Comparison of ENCODE assay signal across 8 cellular contexts in genomic region chr12:100141666-100141997, GRCh38. TPM values are rescaled to one million over a fixed set of nuclear protein-coding genes. Genes with fewer than 3 reads are reported as not detected.
A peak's percentile ranks its signal among the peaks of the same experiment; 100 is the strongest.
DNase-seq lines count a peak whose midpoint lies in the region; ATAC-seq, FAIRE-seq and TF ChIP-seq lines count a peak whose summit lies in the region.

No MANE protein-coding gene starts in this region.

- peak; percentile 67 to 68 for ATAC-seq in A549
- ATAC-seq in GM18517 (IDR thresholded peaks at IDR 0.05; ENCODE audit: unreplicated experiment) = peak; percentile 30
- ATAC-seq in HG03060 (IDR thresholded peaks at IDR 0.05; ENCODE audit: low read depth, unreplicated experiment) = peak; percentile 27
- ATAC-seq in stimulated activated effector memory CD8-positive, alpha-beta T cell treated with anti-CD3 and anti-CD28 coated beads, Interleukin-12 subunit alpha, Interleukin-12 subunit beta, amount 100 ng/mL, for 72 hours = peak; percentile 84

- H3K36me3 Mint-ChIP-seq in stimulated activated effector memory CD8-positive, alpha-beta T cell treated with anti-CD3 and anti-CD28 coated beads, Interleukin-12 subunit alpha, Interleukin-12 subunit beta, amount 100 ng/mL, for 72 hours = peaks cover 38% of the 10 kb centered on the region

- TF ChIP-seq CTCF in A549 (IDR thresholded peaks at IDR 0.05) (no peak), bronchial epithelial cell (IDR thresholded peaks at IDR 0.05; ENCODE audit: insufficient read depth, low read length, severe bottlenecking) (no peak)

- DNase-seq in A549 (ENCODE audit: low read depth in 1 of 2, low spot score in 1 of 2) (peak in 1 of 2 experiments; percentile 77), RCC 7860 (ENCODE audit: low spot score) (peak; percentile 60), bronchial epithelial cell (ENCODE audit: low read depth) (peak; percentile 93), kidney glomerular epithelial cell (lab: John Stamatoyannopoulos, UW) (peak; percentile 71)
- DNase-seq in stimulated activated effector memory CD8-positive, alpha-beta T cell treated with anti-CD3 and anti-CD28 coated beads, Interleukin-12 subunit alpha, Interleukin-12 subunit beta, amount 100 ng/mL, for 72 hours (ENCODE audit: low spot score in 2 of 2) = peak in 1 of 2 donors; percentile 23
- DNase-seq in stimulated activated naive CD4-positive, alpha-beta T cell (lab: John Stamatoyannopoulos, UW) = no peak

- CTCF ChIA-PET in A549 (lab: Yijun Ruan, JAX) = interaction anchor here (0.6 kb wide), 1 partner anchor 420 kb away, joined by 3 read pairs; no protein-coding TSS in a partner anchor

- peak overlapping the region; percentile 96 for H3K27ac Mint-ChIP-seq in stimulated activated effector memory CD8-positive, alpha-beta T cell treated with anti-CD3 and anti-CD28 coated beads, Interleukin-12 subunit alpha, Interleukin-12 subunit beta, amount 100 ng/mL, for 72 hours

- H3K4me1 Mint-ChIP-seq in stimulated activated effector memory CD8-positive, alpha-beta T cell treated with anti-CD3 and anti-CD28 coated beads, Interleukin-12 subunit alpha, Interleukin-12 subunit beta, amount 100 ng/mL, for 72 hours = peaks cover 42% of the 10 kb centered on the region

- no peak for TF ChIP-seq RAD21 in A549 (conservative IDR thresholded peaks at IDR 0.05 in 1 of 2, IDR thresholded peaks at IDR 0.05 in 1 of 2)

- TF ChIP-seq POLR2A in A549 (IDR thresholded peaks at IDR 0.05; ENCODE audit: low read length) = no peak

- H3K9me3 ChIP-seq in A549 = no peaks in the 10 kb centered on the region

- H3K4me1 ChIP-seq in A549 = peaks cover 36% of the 10 kb centered on the region

- no peaks in the 10 kb centered on the region for H3K36me3 ChIP-seq in bronchial epithelial cell (ENCODE audit: control insufficient read depth, insufficient read depth, low read length)

- no peak for TF ChIP-seq EP300 in A549 (IDR thresholded peaks at IDR 0.05)

- POLR2A ChIA-PET in A549 (lab: Yijun Ruan, JAX) = no interaction called here

- H3K4me3 ChIP-seq in A549 = peak overlapping the region; percentile 96
- peak overlapping the region; percentile 96 for H3K4me3 ChIP-seq in bronchial epithelial cell (ENCODE audit: low read depth, low read length)

- H3K27me3 ChIP-seq in bronchial epithelial cell (ENCODE audit: control insufficient read depth, insufficient read depth, low read length) = no peaks in the 10 kb centered on the region

- peak overlapping the region; percentile 76 for H3K4me3 Mint-ChIP-seq in stimulated activated effector memory CD8-positive, alpha-beta T cell treated with anti-CD3 and anti-CD28 coated beads, Interleukin-12 subunit alpha, Interleukin-12 subunit beta, amount 100 ng/mL, for 72 hours

- under 1% methylated on average over 6 of the region's 6 CpGs for WGBS in A549 (ENCODE audit: missing lambda C conversion rate)

- FAIRE-seq in A549 (lab: Jason Lieb, UNC) (peak; percentile 7), RCC 7860 (lab: Jason Lieb, UNC) (peak; percentile 76), bronchial epithelial cell (lab: Jason Lieb, UNC) (no peak)

- peak overlapping the region; percentile 98 to 100 for H3K27ac ChIP-seq in A549

- H3K4me2 ChIP-seq in A549 = peak overlapping the region; percentile 77

- no peaks in the 10 kb centered on the region for H3K9me3 Mint-ChIP-seq in stimulated activated effector memory CD8-positive, alpha-beta T cell treated with anti-CD3 and anti-CD28 coated beads, Interleukin-12 subunit alpha, Interleukin-12 subunit beta, amount 100 ng/mL, for 72 hours

TF ChIP-seq in A549, 52 proteins besides CTCF, POLR2A, EP300 and RAD21:
- TF ChIP-seq MAFK (IDR thresholded peaks at IDR 0.05; ENCODE audit: partially characterized antibody) (peak; percentile 7), CEBPB (IDR thresholded peaks at IDR 0.05) (peak in 1 of 2 experiments; percentile 49; a peak in 2 of 4 replicates), RCOR1 (IDR thresholded peaks at IDR 0.05; ENCODE audit: low read depth, low read length) (no peak), FOSL2 (IDR thresholded peaks at IDR 0.05) (no peak), FOSL2 (CRISPR knock-in tag; IDR thresholded peaks at IDR 0.05) (peak; percentile 79), JUNB (IDR thresholded peaks at IDR 0.05) (peak; percentile 38; the same call in 1 of the 2 replicates)
TF ChIP-seq in A549: peak in this region for 4.

RNA-seq across cellular contexts. Expression of gene BLTP3B, which starts 1.0 kb away (rescaled TPM):
- polyA plus RNA-seq in A549 (2011; rRNA removed) (30.1 and 38.8 TPM in 2 replicates), A549 (2017; fragmentation: RNase III; extraction: RNeasy Plus Mini Kit Qiagen cat#74134 plus additional on column Dnase treatment) (11.1 to 12.4 TPM (median 11.2 TPM) in 3 replicates)
- 5.9 and 6.4 TPM in 2 replicates for polyA plus RNA-seq in A549 (2012; cell fraction: cytosol; rRNA removed)
- 1.8 and 2.2 TPM in 2 replicates for polyA plus RNA-seq in A549 (2012; cell fraction: nucleus; rRNA removed)
- polyA minus RNA-seq in A549 (2011; rRNA and poly(A)+ RNA removed) = 29.9 and 34.5 TPM in 2 replicates
- total RNA-seq in bronchial epithelial cell = 12.9 and 14.0 TPM in 2 replicates

RNA-seq across cellular contexts. Expression of gene ACTR6, which starts 59.0 kb away (rescaled TPM):
- polyA plus RNA-seq in A549 (2011; rRNA removed) (41.5 and 50.1 TPM in 2 replicates), A549 (2017; fragmentation: RNase III; extraction: RNeasy Plus Mini Kit Qiagen cat#74134 plus additional on column Dnase treatment) (32.6 to 37.0 TPM (median 33.7 TPM) in 3 replicates)
- 20.0 and 22.0 TPM in 2 replicates for polyA plus RNA-seq in A549 (2012; cell fraction: cytosol; rRNA removed)
- polyA plus RNA-seq in A549 (2012; cell fraction: nucleus; rRNA removed) = 3.7 and 6.2 TPM in 2 replicates
- polyA minus RNA-seq in A549 (2011; rRNA and poly(A)+ RNA removed) = 7.2 and 9.8 TPM in 2 replicates
- total RNA-seq in bronchial epithelial cell = 13.7 and 14.3 TPM in 2 replicates

Comparison
In these comparisons a context has a peak if more than half of its experiments do, and no peak if none do; other contexts are left out.
1. ATAC-seq: peak in every context shown above with its lines; median percentile 84 in stimulated activated effector memory CD8-positive, alpha-beta T cell treated with anti-CD3 and anti-CD28 coated beads, Interleukin-12 subunit alpha, Interleukin-12 subunit beta, amount 100 ng/mL, for 72 hours; 68 in A549; 30 in GM18517; 27 in HG03060.
2. DNase-seq: peak in RCC 7860 (single experiment), bronchial epithelial cell (single experiment) and kidney glomerular epithelial cell (single experiment); none in stimulated activated naive CD4-positive, alpha-beta T cell (0 of 6).